Comparison of ENCODE assay signal across 21 cellular contexts in the genomic region with DNA sequence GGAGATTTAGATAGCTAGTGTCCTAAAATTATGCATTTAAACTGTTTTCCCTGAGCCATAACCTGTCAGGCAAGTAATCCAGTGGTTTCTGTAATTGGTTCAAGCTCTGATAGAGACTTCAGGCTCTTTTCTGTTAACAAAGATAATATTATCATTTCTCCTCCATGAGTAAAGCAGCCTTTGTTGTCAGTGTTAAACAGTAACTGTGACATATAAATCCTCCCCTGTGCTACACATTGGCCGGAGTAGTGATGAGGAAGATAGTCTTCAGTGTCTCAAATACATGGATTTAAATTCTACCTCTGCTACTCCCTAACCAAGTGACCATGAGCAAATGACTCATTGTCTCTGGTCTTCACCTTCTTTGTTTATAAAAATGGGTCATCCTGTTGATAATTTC.
"Had no signal": no experiment of that assay in that cellular context is flagged by ENCODE, and none has a peak within 500 bp of the region (broad histone marks: within the 10 kb centered on the region; RNA-seq: fewer than 3 reads in every experiment).

No MANE protein-coding gene starts in this region.

- H3K4me3 ChIP-seq: ascending aorta, esophagus squamous epithelium, left lung, mucosa of descending colon, pancreas, right lobe of liver, stomach had no signal

- H3K27ac ChIP-seq: ascending aorta, esophagus squamous epithelium, left lung, pancreas, right lobe of liver, stomach, VCaP had no signal

- H3K36me3 ChIP-seq: ascending aorta, esophagus squamous epithelium, left lung, pancreas, right lobe of liver, stomach had no signal

- H3K9me3 ChIP-seq: ascending aorta, esophagus squamous epithelium, left lung, mucosa of descending colon, pancreas, right lobe of liver, stomach had no signal

- H3K27me3 ChIP-seq: ascending aorta, esophagus squamous epithelium, left lung, pancreas, right lobe of liver, stomach had no signal

- H3K4me1 ChIP-seq: ascending aorta, esophagus squamous epithelium, left lung, pancreas, right lobe of liver, stomach had no signal

- DNase-seq: activated CD4-positive, alpha-beta T cell treated with anti-CD3 and anti-CD28 coated beads for 1 hour; activated CD8-positive, alpha-beta memory T cell treated with anti-CD3 and anti-CD28 coated beads for 24 hours; activated CD8-positive, alpha-beta memory T cell treated with anti-CD3 and anti-CD28 coated beads, Interleukin-2, amount 50 U/mL, for 48 hours; activated effector memory CD4-positive, alpha-beta T cell treated with Interleukin-2 at 50 U/mL for 16 hours; activated naive CD4-positive, alpha-beta T cell treated with anti-CD3 and anti-CD28 coated beads, Interleukin-2, amount 50 U/mL, for 16 hours; activated T-cell treated with anti-CD3 and anti-CD28 coated beads, Interleukin-2, amount 50 U/mL, for 48 hours; dermis blood vessel endothelial cell; effector memory CD4-positive, alpha-beta T cell; esophagus squamous epithelium; hippocampal formation; left lung; mucosa of descending colon; naive thymus-derived CD4-positive, alpha-beta T cell; pancreas; right lobe of liver; stimulated activated CD4-positive, alpha-beta T cell treated with anti-CD3 and anti-CD28 coated beads, Interleukin-4, amount 100 ng/mL, for 24 hours; stomach; T-helper 1 cell; T-helper 9 cell had no signal
